In genomic region chr9:108182950-108183381, GRCh38 we compare ENCODE assay signal across 10 cellular contexts.
DNase-seq lines count a peak whose midpoint lies in the region; ATAC-seq and TF ChIP-seq lines count a peak whose summit lies in the region.
"Had no signal": no experiment of that assay in that cellular context is flagged by ENCODE, and none has a peak within 500 bp of the region (broad histone marks: within the 10 kb centered on the region; RNA-seq: fewer than 3 reads in every experiment).

No MANE protein-coding gene starts in this region.

- TF ChIP-seq CTCF in mammary epithelial cell (conservative IDR thresholded peaks at IDR 0.05 in 1 of 2, IDR thresholded peaks at IDR 0.05 in 1 of 2; ENCODE audit: extremely low read depth in 1 of 2, insufficient read depth in 1 of 2, low read depth in 1 of 2, low read length in 2 of 2) (no peak), vagina (IDR thresholded peaks at IDR 0.05) (no peak)

- intact Hi-C loops in mammary epithelial cell (cut with micrococcal nuclease) (no loop called here), vagina (cut with DNase I) (no loop called here)

- no peak overlapping the region for H2BK15ac ChIP-seq in neuronal stem cell (ENCODE audit: low read length)

- H3K36me3 ChIP-seq in mammary epithelial cell (ENCODE audit: insufficient read depth, low read length) = no peaks in the 10 kb centered on the region
- H3K36me3 ChIP-seq in vagina = no peaks in the 10 kb centered on the region
- H3K36me3 ChIP-seq in neuronal stem cell (replicated peaks in 1 of 2; ENCODE audit: control insufficient read depth in 2 of 2, insufficient read depth in 2 of 2, low read length in 2 of 2) = no peaks in the 10 kb centered on the region

- 80% methylated on average over 5 of the region's 5 CpGs for WGBS in mammary epithelial cell (ENCODE audit: low coverage, missing lambda C conversion rate)
- WGBS in neuronal stem cell (ENCODE audit: extremely low coverage in 2 of 2, insufficient read length in 2 of 2, insufficient replicate concordance in 1 of 2), 2 donors = no CpG with 5 or more reads among the region's 5 CpGs

- H3K4me1 ChIP-seq in mammary epithelial cell (ENCODE audit: insufficient read depth, low read length) (peaks cover 27% of the 10 kb centered on the region), vagina (peaks cover 26% of the 10 kb centered on the region), neuronal stem cell (ENCODE audit: control insufficient read depth in 2 of 2, insufficient read depth in 1 of 2, low read depth in 1 of 2, low read length in 2 of 2) (no peaks in the 10 kb centered on the region)

- H2BK5ac ChIP-seq in neuronal stem cell (ENCODE audit: low read length) = no peak overlapping the region

- H4K20me1 ChIP-seq in mammary epithelial cell (ENCODE audit: insufficient read depth, low read length) = no peaks in the 10 kb centered on the region

- no peak overlapping the region for H4K91ac ChIP-seq in neuronal stem cell (ENCODE audit: low read depth, low read length, poor library complexity)

- no peaks in the 10 kb centered on the region for H3K79me1 ChIP-seq in neuronal stem cell (ENCODE audit: low read depth, low read length)

- no peak overlapping the region for H2BK120ac ChIP-seq in neuronal stem cell (ENCODE audit: low read depth, low read length)

- no peak overlapping the region for H3K4me2 ChIP-seq in mammary epithelial cell (ENCODE audit: insufficient read depth, low read depth, low read length)
- H3K4me2 ChIP-seq in neuronal stem cell (ENCODE audit: insufficient read depth, low read length, poor library complexity, severe bottlenecking) = no peak overlapping the region

- no peak overlapping the region for H3K9ac ChIP-seq in mammary epithelial cell (ENCODE audit: insufficient read depth, low read length)
- H3K9ac ChIP-seq in neuronal stem cell (ENCODE audit: low read depth, low read length, poor library complexity) = no peak overlapping the region

- ATAC-seq in GM19438 (IDR thresholded peaks at IDR 0.05; ENCODE audit: low read depth, unreplicated experiment) (peak; percentile 78), HG03103 (IDR thresholded peaks at IDR 0.05; ENCODE audit: low read depth, unreplicated experiment) (peak; percentile 88)

- TF ChIP-seq POLR2A in vagina (IDR thresholded peaks at IDR 0.05) = no peak

- H2AK5ac ChIP-seq in neuronal stem cell (ENCODE audit: low read depth, low read length) = no peak overlapping the region

- CTCF ChIA-PET in mammary epithelial cell (lab: Charles Lee; ENCODE audit: low non-redundant PET) = interaction anchor here (0.6 kb wide), 1 partner anchor 885 kb away, joined by 12 read pairs; no protein-coding TSS in a partner anchor

- no peaks in the 10 kb centered on the region for H3K27me3 ChIP-seq in mammary epithelial cell (ENCODE audit: insufficient read depth, low read length)
- H3K27me3 ChIP-seq in vagina = no peaks in the 10 kb centered on the region
- H3K27me3 ChIP-seq in neuronal stem cell (ENCODE audit: control insufficient read depth in 3 of 3, insufficient read depth in 3 of 3, low read depth in 1 of 3, low read length in 3 of 3) = no peaks in the 10 kb centered on the region

- in situ Hi-C loops in mammary epithelial cell (cut with MboI; ENCODE audit: low sequenced_read_pairs in 2 of 2) = no loop called here

- no peak overlapping the region for H3K4me3 ChIP-seq in mammary epithelial cell (replicated peaks in 1 of 3; ENCODE audit: insufficient read depth in 1 of 3, low read depth in 2 of 3, low read length in 3 of 3)
- H3K4me3 ChIP-seq in vagina = no peak overlapping the region
- H3K4me3 ChIP-seq in neuronal stem cell (ENCODE audit: low read length in 2 of 2) = no peak overlapping the region

- no peak overlapping the region for H3K23ac ChIP-seq in neuronal stem cell (ENCODE audit: low read depth, low read length, poor library complexity)

- dilution Hi-C loops in mammary epithelial cell (cut with HindIII; ENCODE audit: low sequenced_read_pairs) = no loop called here

- H3K9me3 ChIP-seq in mammary epithelial cell (replicated peaks; ENCODE audit: insufficient read depth, low read length) = no peaks in the 10 kb centered on the region
- no peaks in the 10 kb centered on the region for H3K9me3 ChIP-seq in vagina
- no peaks in the 10 kb centered on the region for H3K9me3 ChIP-seq in neuronal stem cell (replicated peaks in 1 of 2; ENCODE audit: control insufficient read depth in 2 of 2, insufficient read depth in 1 of 2, low read depth in 1 of 2, low read length in 2 of 2)

- H3K79me2 ChIP-seq in mammary epithelial cell (ENCODE audit: insufficient read depth, low read length) = no peaks in the 10 kb centered on the region

- no peak overlapping the region for H3K18ac ChIP-seq in neuronal stem cell (ENCODE audit: low read length)

- no TSS peak for BruUV-seq in mammary epithelial cell (replicated peaks; lab: Mats Ljungman, UMichigan)

- DNase-seq in CD1c-positive myeloid dendritic cell (ENCODE audit: extremely low spot score) = peak; percentile 87
- DNase-seq in mammary epithelial cell = peak; percentile 56
- no peak for DNase-seq in RKO (ENCODE audit: low spot score)
- DNase-seq in activated CD8-positive, alpha-beta memory T cell treated with anti-CD3 and anti-CD28 coated beads, Interleukin-2, amount 50 U/mL, for 4 hours = no peak
- DNase-seq in vagina (ENCODE audit: extremely low spot score in 2 of 2) = no peak
- DNase-seq in neuronal stem cell (ENCODE audit: low spot score) = no peak
- DNase-seq: CD4-positive, alpha-beta memory T cell; stimulated activated CD4-positive, alpha-beta T cell treated with anti-CD3 and anti-CD28 coated beads, Interleukin-2, amount 100 ng/mL, for 48 hours had no signal

- H2AFZ ChIP-seq in mammary epithelial cell (ENCODE audit: low read depth, low read length) (peak overlapping the region; percentile 72), neuronal stem cell (ENCODE audit: low read length) (no peak overlapping the region)

- no peak overlapping the region for H3K4ac ChIP-seq in neuronal stem cell (ENCODE audit: low read length)

- no peak overlapping the region for H4K8ac ChIP-seq in neuronal stem cell (ENCODE audit: low read depth, low read length)

- no peak overlapping the region for H2BK12ac ChIP-seq in neuronal stem cell (ENCODE audit: low read length)

- H3K27ac ChIP-seq in mammary epithelial cell (ENCODE audit: insufficient read depth, low read depth, low read length) (no peak overlapping the region), vagina (no peak overlapping the region), neuronal stem cell (replicated peaks; ENCODE audit: low read length) (no peak overlapping the region)

- no peak overlapping the region for H3K14ac ChIP-seq in neuronal stem cell (ENCODE audit: low read length)

Comparison
In these comparisons a context has a peak if more than half of its experiments do, and no peak if none do; other contexts are left out.
1. DNase-seq: peak in CD1c-positive myeloid dendritic cell (single experiment) and mammary epithelial cell (single experiment); none in RKO (single experiment), activated CD8-positive, alpha-beta memory T cell treated with anti-CD3 and anti-CD28 coated beads, Interleukin-2, amount 50 U/mL, for 4 hours (single experiment), vagina (0 of 2) and neuronal stem cell (single experiment).